20 cellular contexts compared by ENCODE assay signal in the genomic region with DNA sequence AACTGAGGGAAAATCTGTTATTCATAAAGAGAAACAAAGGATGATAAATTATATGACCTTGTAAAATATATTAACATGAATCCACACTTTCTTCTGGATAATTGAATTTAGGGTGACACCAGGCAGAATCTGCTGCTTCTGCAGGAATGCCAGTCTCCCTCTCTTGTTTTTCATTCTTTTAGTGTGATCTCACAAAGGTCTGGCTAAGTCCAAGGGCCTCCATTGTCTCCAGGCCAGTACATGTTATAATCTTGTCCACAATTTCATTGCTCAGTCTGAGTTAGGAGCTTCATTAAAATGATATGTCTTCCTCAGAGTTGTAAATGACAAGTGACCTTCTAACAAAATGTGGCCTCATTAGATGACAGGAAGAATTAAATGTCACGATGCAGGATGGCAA.
"Had no signal": no experiment of that assay in that cellular context is flagged by ENCODE, and none has a peak within 500 bp of the region (broad histone marks: within the 10 kb centered on the region; RNA-seq: fewer than 3 reads in every experiment).

No MANE protein-coding gene starts in this region.

- H3K4me1 ChIP-seq: gastrocnemius medialis, left ventricle myocardium inferior, neural progenitor cell had no signal

- H3K27me3 ChIP-seq: gastrocnemius medialis, ovary had no signal

- H3K36me3 ChIP-seq: gastrocnemius medialis, left ventricle myocardium inferior, neural progenitor cell, ovary had no signal

- H3K4me2 ChIP-seq: neural progenitor cell, smooth muscle cell had no signal

- H3K9me3 ChIP-seq: gastrocnemius medialis, mucosa of descending colon, ovary had no signal

- H3K27ac ChIP-seq: gastrocnemius medialis, left ventricle myocardium inferior, neural progenitor cell, ovary had no signal

- DNase-seq: cerebellar nuclear complex; dermis blood vessel endothelial cell; endodermal cell; gastrocnemius medialis; glutamatergic neuron; islet precursor cell; left cardiac atrium; left ventricle myocardium inferior; mesendoderm; mucosa of descending colon; natural killer cell; nucleus accumbens; ovary; right cardiac atrium; stimulated activated CD4-positive, alpha-beta T cell treated with anti-CD3 and anti-CD28 coated beads, Interleukin-2, amount 100 ng/mL, for 48 hours; stimulated activated naive CD4-positive, alpha-beta T cell treated with Interleukin-2 at 50 U/mL for 16 hours; trophoblast cell had no signal

- H3K4me3 ChIP-seq: gastrocnemius medialis, left ventricle myocardium inferior, lung, mucosa of descending colon, neural progenitor cell, ovary, smooth muscle cell had no signal

- H2AFZ ChIP-seq: neural progenitor cell had no signal

- H3K9ac ChIP-seq: neural progenitor cell had no signal
